21 cellular contexts compared by ENCODE assay signal in the genomic region with DNA sequence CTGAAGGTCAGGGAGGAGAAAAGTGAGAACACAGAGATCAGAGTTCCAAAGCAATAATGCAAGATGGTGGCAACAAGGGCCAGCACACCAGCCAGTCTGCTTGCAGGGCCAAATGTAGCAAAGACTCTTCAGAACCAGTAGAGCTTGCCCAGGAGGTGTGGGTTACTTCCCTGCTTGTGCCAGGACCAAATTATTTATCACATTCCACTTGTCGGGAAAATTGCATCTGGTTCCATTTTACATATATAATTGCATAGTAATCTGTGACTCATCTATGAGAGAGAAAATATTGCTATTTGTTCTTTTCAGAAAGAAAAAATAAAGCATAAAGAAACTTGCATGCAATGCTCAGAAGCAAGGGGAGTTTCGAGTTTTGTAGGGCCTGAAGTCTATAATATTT. TPM values are rescaled to one million over a fixed set of nuclear protein-coding genes. Genes with fewer than 3 reads are reported as not detected.
DNase-seq lines count a peak whose midpoint lies in the region; ATAC-seq and TF ChIP-seq lines count a peak whose summit lies in the region.
"Had no signal": no experiment of that assay in that cellular context is flagged by ENCODE, and none has a peak within 500 bp of the region (broad histone marks: within the 10 kb centered on the region; RNA-seq: fewer than 3 reads in every experiment).

No MANE protein-coding gene starts in this region.

- H3K4me1 Mint-ChIP-seq in immature natural killer cell: peaks cover 7 to 19% of the 10 kb centered on the region in 2 donors

- H3K4me3 ChIP-seq in dorsolateral prefrontal cortex (no peak overlapping the region), gastroesophageal sphincter (no peak overlapping the region)

- peak; percentile 8 for DNase-seq in DMS 273 (lab: John Stamatoyannopoulos, UW; ENCODE audit: unreplicated experiment)
- DNase-seq in DMS 273 treated with DMSO at 0.1 percent for 48 hours (lab: John Stamatoyannopoulos, UW): no peak
- peak; percentile 52 for DNase-seq in RPMI7951 (ENCODE audit: low read depth)
- peak; percentile 90 for DNase-seq in fibroblast of gingiva (ENCODE audit: low read depth)
- no peak for DNase-seq in dorsolateral prefrontal cortex
- DNase-seq in activated naive CD4-positive, alpha-beta T cell treated with Interleukin-2 at 50 U/mL for 16 hours: no peak
- no peak for DNase-seq in immature natural killer cell
- DNase-seq: Calu3; CD4-positive, alpha-beta T cell; H7; MV-4-11; NCI-H1694 treated with DMSO at 0.1 percent for 48 hours; NCI-H82; PC-3; SIG-M5 had no signal

- no peaks in the 10 kb centered on the region for H3K4me1 ChIP-seq in gastroesophageal sphincter

- H3K27me3 Mint-ChIP-seq in immature natural killer cell (ENCODE audit: low read depth in 3 of 3): peaks cover 2 to 5% (median 3%) of the 10 kb centered on the region in 3 donors
- H3K27me3 Mint-ChIP-seq: CD4-positive, alpha-beta T cell had no signal

- intact Hi-C loops in dorsolateral prefrontal cortex (cut with DNase I): loop anchor here in 1 of 2 donors (2.0 kb wide), 1 partner anchor 26 kb away; no protein-coding TSS in a partner anchor

- peaks cover 0 to 7% (median 0%) of the 10 kb centered on the region in 3 donors for H3K36me3 Mint-ChIP-seq in immature natural killer cell

- H3K9me3 ChIP-seq in gastroesophageal sphincter: no peaks in the 10 kb centered on the region

- peaks cover 0 to 3% (median 0%) of the 10 kb centered on the region in 6 donors for H3K9me3 Mint-ChIP-seq in immature natural killer cell
- H3K9me3 Mint-ChIP-seq: CD4-positive, alpha-beta T cell had no signal

- no peak overlapping the region for H3K27ac Mint-ChIP-seq in immature natural killer cell
- H3K27ac Mint-ChIP-seq: CD4-positive, alpha-beta T cell had no signal

- TF ChIP-seq EP300 in gastroesophageal sphincter (IDR thresholded peaks at IDR 0.05): no peak

- no peak overlapping the region for H3K4me3 Mint-ChIP-seq in immature natural killer cell
- H3K4me3 Mint-ChIP-seq: CD4-positive, alpha-beta T cell had no signal

- H3K27me3 ChIP-seq in dorsolateral prefrontal cortex (no peaks in the 10 kb centered on the region), gastroesophageal sphincter (no peaks in the 10 kb centered on the region)

- TF ChIP-seq CTCF in dorsolateral prefrontal cortex (IDR thresholded peaks at IDR 0.05 in 54 of 56, conservative IDR thresholded peaks at IDR 0.05 in 2 of 56; ENCODE audit: low read depth in 1 of 56, partially characterized antibody in 56 of 56): no peak
- no peak for TF ChIP-seq CTCF in gastroesophageal sphincter (IDR thresholded peaks at IDR 0.05)

- no peaks in the 10 kb centered on the region for H3K36me3 ChIP-seq in gastroesophageal sphincter

- H3K27ac ChIP-seq in dorsolateral prefrontal cortex (no peak overlapping the region), gastroesophageal sphincter (no peak overlapping the region)
- H3K27ac ChIP-seq: 22Rv1, KMS-11, RWPE1 had no signal

- WGBS in gastroesophageal sphincter (ENCODE audit: low coverage in 1 of 2), 2 donors: 80 to 89% methylated on average over 1 to 2 of the region's 2 CpGs

- no peak for TF ChIP-seq POLR2A in gastroesophageal sphincter (IDR thresholded peaks at IDR 0.05)

- no peak for ATAC-seq in gastroesophageal sphincter
- ATAC-seq: HepG2, PC-3 had no signal

RNA-seq across cellular contexts. Expression of gene MAML3, which starts 41.4 kb away (rescaled TPM):
- 1.9 and 3.2 TPM in 2 replicates for total RNA-seq in RPMI7951 (2014; rRNA removed; shearing (Covaris generic))
- total RNA-seq in dorsolateral prefrontal cortex: 1 to 10 TPM; 2.5 to 9.3 (median 4.8) TPM
- total RNA-seq in gastroesophageal sphincter: 10 to 100 TPM in 1 of 4 donors, 1 to 10 TPM in 3; 5.3 to 10.6 (median 9.3) TPM
- 1 to 10 TPM in 1 of 3 donors, under 1 TPM in 1, not detected in 1; 0.41 to 1.2 TPM for polyA plus RNA-seq in immature natural killer cell
- total RNA-seq: G401 had no signal

Comparison
In these comparisons a context has a peak if more than half of its experiments do, and no peak if none do; other contexts are left out.
1. DNase-seq: peak in DMS 273 (single experiment), RPMI7951 (single experiment) and fibroblast of gingiva (single experiment); none in DMS 273 treated with DMSO at 0.1 percent for 48 hours (single experiment), dorsolateral prefrontal cortex (0 of 10), activated naive CD4-positive, alpha-beta T cell treated with Interleukin-2 at 50 U/mL for 16 hours (single experiment) and immature natural killer cell (0 of 3).